In the genomic region with DNA sequence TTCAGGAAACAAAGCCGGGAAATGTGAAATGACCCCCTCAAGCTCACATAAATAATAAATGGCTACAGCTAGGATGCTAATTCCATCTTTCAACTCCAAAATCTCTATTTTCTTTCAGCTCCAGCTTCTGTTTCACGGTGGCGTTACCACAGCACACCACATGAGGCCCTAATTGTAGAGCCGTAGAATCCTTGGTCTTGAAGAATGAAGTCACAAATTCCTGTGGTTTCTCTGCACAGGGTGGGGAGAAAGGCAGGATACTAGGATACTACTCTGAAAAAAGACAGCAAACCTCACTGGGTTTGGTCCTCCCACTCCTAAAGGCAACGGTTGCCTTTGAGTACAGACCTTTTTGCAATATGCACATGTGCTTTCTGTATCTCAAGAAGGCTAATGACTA, we compare ENCODE assay signal across 13 cellular contexts. TPM values are rescaled to one million over a fixed set of nuclear protein-coding genes. Genes with fewer than 3 reads are reported as not detected.
DNase-seq lines count a peak whose midpoint lies in the region; ATAC-seq and TF ChIP-seq lines count a peak whose summit lies in the region.
"Had no signal": no experiment of that assay in that cellular context is flagged by ENCODE, and none has a peak within 500 bp of the region (broad histone marks: within the 10 kb centered on the region; RNA-seq: fewer than 3 reads in every experiment).

No MANE protein-coding gene starts in this region.

- no peaks in the 10 kb centered on the region for H3K36me3 ChIP-seq in cardiac muscle cell

- CTCF ChIA-PET in activated naive CD4-positive, alpha-beta T cell treated with anti-CD3 and anti-CD28 coated beads, Interleukin-2, amount 10 ng/mL, durations not matched to agents 7 days and 5 days (lab: Charles Lee): no interaction called here

- TF ChIP-seq CTCF in cardiac muscle cell (IDR thresholded peaks at IDR 0.05; ENCODE audit: low read depth, low read length) (peak; percentile 60), fibroblast of villous mesenchyme (IDR thresholded peaks at IDR 0.05; ENCODE audit: insufficient read depth, low read depth, low read length) (peak; percentile 61)

- no peak overlapping the region for H3K4me3 ChIP-seq in cardiac muscle cell
- H3K4me3 ChIP-seq in right cardiac atrium (ENCODE audit: low read length): no peak overlapping the region
- no peak overlapping the region for H3K4me3 ChIP-seq in fibroblast of villous mesenchyme (ENCODE audit: low read depth, low read length)
- H3K4me3 ChIP-seq: GM12878 had no signal

- H3K36me3 Mint-ChIP-seq in activated naive CD4-positive, alpha-beta T cell treated with anti-CD3 and anti-CD28 coated beads, Interleukin-2, amount 10 ng/mL, durations not matched to agents 7 days and 5 days: no peaks in the 10 kb centered on the region

- ATAC-seq in right cardiac atrium (no peak), GM21447 (IDR thresholded peaks at IDR 0.05; ENCODE audit: unreplicated experiment) (no peak)
- ATAC-seq: GM12878 had no signal

- no peaks in the 10 kb centered on the region for H3K27me3 Mint-ChIP-seq in activated naive CD4-positive, alpha-beta T cell treated with anti-CD3 and anti-CD28 coated beads, Interleukin-2, amount 10 ng/mL, durations not matched to agents 7 days and 5 days

- no peak overlapping the region for H3K27ac Mint-ChIP-seq in activated naive CD4-positive, alpha-beta T cell treated with anti-CD3 and anti-CD28 coated beads, Interleukin-2, amount 10 ng/mL, durations not matched to agents 7 days and 5 days

- DNase-seq in cardiac muscle cell (ENCODE audit: low read depth in 1 of 2, low spot score in 1 of 2): peak in 1 of 2 donors; percentile 96
- no peak for DNase-seq in right cardiac atrium
- peak; percentile 31 for DNase-seq in T1000 (lab: John Stamatoyannopoulos, UW)
- peak; percentile 96 for DNase-seq in fibroblast of villous mesenchyme (ENCODE audit: low read depth)
- DNase-seq in nucleus accumbens (lab: John Stamatoyannopoulos, UW): no peak
- no peak for DNase-seq in activated effector memory CD4-positive, alpha-beta T cell treated with anti-CD3 and anti-CD28 coated beads, Interleukin-2, amount 50 U/mL, for 16 hours
- no peak for DNase-seq in activated naive CD4-positive, alpha-beta T cell treated with anti-CD3 and anti-CD28 coated beads, Interleukin-2, amount 10 ng/mL, durations not matched to agents 7 days and 5 days
- DNase-seq: dermis blood vessel endothelial cell, NCI-H187 treated with DMSO at 0.1 percent for 48 hours had no signal

- 70% methylated on average over 5 of the region's 5 CpGs for WGBS in right cardiac atrium

- intact Hi-C loops in right cardiac atrium (cut with DNase I): no loop called here

- peaks cover 2% of the 10 kb centered on the region for H3K4me1 Mint-ChIP-seq in activated naive CD4-positive, alpha-beta T cell treated with anti-CD3 and anti-CD28 coated beads, Interleukin-2, amount 10 ng/mL, durations not matched to agents 7 days and 5 days

- no peak overlapping the region for H3K4me3 Mint-ChIP-seq in activated naive CD4-positive, alpha-beta T cell treated with anti-CD3 and anti-CD28 coated beads, Interleukin-2, amount 10 ng/mL, durations not matched to agents 7 days and 5 days

- no peak overlapping the region for H3K27ac ChIP-seq in cardiac muscle cell
- no peak overlapping the region for H3K27ac ChIP-seq in right cardiac atrium (ENCODE audit: low read length)
- H3K27ac ChIP-seq: 22Rv1 had no signal

- H3K27me3 ChIP-seq in cardiac muscle cell (no peaks in the 10 kb centered on the region), right cardiac atrium (ENCODE audit: control insufficient read depth, insufficient read depth) (no peaks in the 10 kb centered on the region)

- no peaks in the 10 kb centered on the region for H3K9me3 ChIP-seq in cardiac muscle cell (ENCODE audit: low read depth)
- H3K9me3 ChIP-seq in right cardiac atrium (ENCODE audit: control insufficient read depth, low read length): no peaks in the 10 kb centered on the region

- no peaks in the 10 kb centered on the region for H3K4me1 ChIP-seq in cardiac muscle cell (ENCODE audit: low read depth)
- H3K4me1 ChIP-seq in right cardiac atrium (ENCODE audit: control insufficient read depth, insufficient read depth, low read length): no peaks in the 10 kb centered on the region

- no peaks in the 10 kb centered on the region for H3K9me3 Mint-ChIP-seq in activated naive CD4-positive, alpha-beta T cell treated with anti-CD3 and anti-CD28 coated beads, Interleukin-2, amount 10 ng/mL, durations not matched to agents 7 days and 5 days

RNA-seq across cellular contexts. Expression of a gene that starts 13.9 kb away (rescaled TPM):
- total RNA-seq in cardiac muscle cell (68.0 and 73.8 TPM in 2 replicates), right cardiac atrium (10 to 100 TPM; 47.1 to 54.3 (median 50.9) TPM), fibroblast of villous mesenchyme (180 and 248 TPM in 2 replicates)
- polyA plus RNA-seq in cardiac muscle cell (81.2 and 92.7 TPM in 2 replicates), right cardiac atrium (27.9 TPM)

RNA-seq across cellular contexts. Expression of a gene that starts 56.8 kb away (rescaled TPM):
- 0.63 and 1.2 TPM in 2 replicates for total RNA-seq in cardiac muscle cell
- 0.15 TPM in 1 of 2 replicates, not detected in the other for polyA plus RNA-seq in cardiac muscle cell
- not detected for total RNA-seq in right cardiac atrium
- polyA plus RNA-seq in right cardiac atrium: 0.09 TPM
- 0.32 and 0.43 TPM in 2 replicates for total RNA-seq in fibroblast of villous mesenchyme
- total RNA-seq: T-helper 1 cell treated with Interleukin-12 subunit alpha and Interleukin-12 subunit beta and Interleukin-4 antibody, amounts not matched to agents 30 ng/mL and 1 ng/mL, for 36 hours had no signal

Comparison
In these comparisons a context has a peak if more than half of its experiments do, and no peak if none do; other contexts are left out.
1. DNase-seq: peak in T1000 (single experiment) and fibroblast of villous mesenchyme (single experiment); none in right cardiac atrium (0 of 3), nucleus accumbens (0 of 56), activated effector memory CD4-positive, alpha-beta T cell treated with anti-CD3 and anti-CD28 coated beads, Interleukin-2, amount 50 U/mL, for 16 hours (single experiment) and activated naive CD4-positive, alpha-beta T cell treated with anti-CD3 and anti-CD28 coated beads, Interleukin-2, amount 10 ng/mL, durations not matched to agents 7 days and 5 days (single experiment).